In genomic region chr7:1691601-1692499, GRCh38 we compare ENCODE assay signal across 1 cellular context.
TF ChIP-seq lines count a peak whose summit lies in the region.

No MANE protein-coding gene starts in this region.

TF ChIP-seq in HepG2, 621 proteins besides CTCF, POLR2A, EP300 and RAD21:
- TF ChIP-seq NR2C2 (CRISPR knock-in tag; IDR thresholded peaks at IDR 0.05; ENCODE audit: borderline replicate concordance) = no peak
- no peak for TF ChIP-seq SNAPC5 (CRISPR knock-in tag; IDR thresholded peaks at IDR 0.05; ENCODE audit: borderline replicate concordance)
- TF ChIP-seq ZNF761 (CRISPR knock-in tag; conservative IDR thresholded peaks at IDR 0.05) = no peak
- no peak for TF ChIP-seq SALL1 (CRISPR knock-in tag; IDR thresholded peaks at IDR 0.05)
- TF ChIP-seq KMT2A (CRISPR knock-in tag; IDR thresholded peaks at IDR 0.05) = no peak
- no peak for TF ChIP-seq ZNF816 (CRISPR knock-in tag; IDR thresholded peaks at IDR 0.05; ENCODE audit: borderline replicate concordance)
- no peak for TF ChIP-seq ZNF607 (CRISPR knock-in tag; IDR thresholded peaks at IDR 0.05; ENCODE audit: borderline replicate concordance)
- TF ChIP-seq ZNF281 (CRISPR knock-in tag; IDR thresholded peaks at IDR 0.05; ENCODE audit: borderline replicate concordance) = no peak
- no peak for TF ChIP-seq ZNF20 (CRISPR knock-in tag; IDR thresholded peaks at IDR 0.05)
- TF ChIP-seq ZNF646 (CRISPR knock-in tag; IDR thresholded peaks at IDR 0.05) = no peak
- no peak for TF ChIP-seq KLF16 (CRISPR knock-in tag; IDR thresholded peaks at IDR 0.05)
- TF ChIP-seq NR1H2 (CRISPR knock-in tag; IDR thresholded peaks at IDR 0.05; ENCODE audit: borderline replicate concordance, low read depth) = no peak
- no peak for TF ChIP-seq ZNF18 (CRISPR knock-in tag; IDR thresholded peaks at IDR 0.05; ENCODE audit: insufficient replicate concordance)
- TF ChIP-seq SMYD3 (CRISPR knock-in tag; IDR thresholded peaks at IDR 0.05) = no peak
